In the genomic region with DNA sequence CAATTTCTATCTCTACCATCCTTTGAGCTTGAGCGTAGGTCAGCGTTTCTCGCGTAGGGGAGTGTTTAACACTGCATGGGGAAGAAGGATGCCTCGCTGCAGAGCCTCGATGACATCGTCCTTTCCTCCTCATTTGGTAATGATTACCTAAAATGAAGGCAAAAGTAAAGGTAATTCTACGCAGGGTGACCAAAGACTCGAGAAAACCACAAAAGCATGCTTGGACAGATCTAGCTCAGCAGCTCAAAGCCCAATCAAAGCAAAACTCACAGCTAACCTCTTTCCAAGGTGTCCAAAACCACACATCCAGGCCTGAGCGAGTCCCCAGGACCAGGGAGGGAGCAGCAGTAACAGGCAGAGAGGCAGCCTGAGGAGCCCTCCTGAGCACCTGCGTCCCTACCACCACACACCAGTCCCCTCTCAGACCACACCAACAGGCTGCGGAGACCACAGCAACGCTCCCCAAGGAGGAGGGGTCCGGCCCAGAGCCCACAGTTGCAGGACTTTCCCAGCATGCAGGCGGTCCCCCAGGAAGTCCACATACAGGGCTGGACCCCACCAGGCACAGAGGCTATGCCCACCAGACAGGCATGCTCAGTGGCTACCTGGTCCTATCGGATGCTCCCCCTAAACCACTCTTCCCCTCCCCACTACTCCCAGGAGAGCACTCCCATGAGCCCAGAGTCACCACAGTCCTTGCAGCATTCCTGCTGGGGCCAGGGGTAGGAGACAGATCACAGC, we compare ENCODE assay signal across 11 cellular contexts. TPM values are rescaled to one million over a fixed set of nuclear protein-coding genes. Genes with fewer than 3 reads are reported as not detected.
DNase-seq lines count a peak whose midpoint lies in the region; ATAC-seq, FAIRE-seq and TF ChIP-seq lines count a peak whose summit lies in the region.
"Had no signal": no experiment of that assay in that cellular context is flagged by ENCODE, and none has a peak within 500 bp of the region (broad histone marks: within the 10 kb centered on the region; RNA-seq: fewer than 3 reads in every experiment).

No MANE protein-coding gene starts in this region.

- intact Hi-C loops in aorta (cut with DNase I), result no loop called here

- peaks cover 77% of the 10 kb centered on the region for H3K79me2 ChIP-seq in osteoblast (ENCODE audit: insufficient read depth, low read length)

- H3K4me1 Mint-ChIP-seq in CD8-positive, alpha-beta memory T cell, result peaks cover 41 to 71% (median 45%) of the 10 kb centered on the region in 3 donors

- peak overlapping the region; percentile 54 to 98 (median 93) for H3K4me3 Mint-ChIP-seq in CD8-positive, alpha-beta memory T cell

- H3K27me3 Mint-ChIP-seq in CD8-positive, alpha-beta memory T cell, result peaks cover 0 to 4% of the 10 kb centered on the region in 2 donors

- H3K36me3 Mint-ChIP-seq in CD8-positive, alpha-beta memory T cell, result peaks cover 4 to 68% (median 11%) of the 10 kb centered on the region in 3 donors

- POLR2A ChIA-PET in CD8-positive, alpha-beta memory T cell (lab: Charles Lee), result no interaction called here

- H2AFZ ChIP-seq in osteoblast (ENCODE audit: low read length), result no peak overlapping the region

- peak; percentile 18 for FAIRE-seq in bronchial epithelial cell (lab: Jason Lieb, UNC)

- 92 to 94% methylated on average over 15 to 16 of the region's 16 CpGs for WGBS in aorta, 2 donors

- H3K9me3 ChIP-seq in CD8-positive, alpha-beta memory T cell (ENCODE audit: low read length), result no peaks in the 10 kb centered on the region
- H3K9me3 ChIP-seq in osteoblast (ENCODE audit: low read depth, low read length) (no peaks in the 10 kb centered on the region), aorta (ENCODE audit: control insufficient read depth, low read length) (no peaks in the 10 kb centered on the region)

- peak overlapping the region; percentile 97 for H3K4me2 ChIP-seq in osteoblast (ENCODE audit: insufficient read depth, low read length)

- DNase-seq in CD8-positive, alpha-beta memory T cell, result no peak
- DNase-seq in HK-2 (ENCODE audit: unreplicated experiment), result peak; percentile 21
- peak; percentile 42 for DNase-seq in bronchial epithelial cell (ENCODE audit: low read depth)
- peak; percentile 53 for DNase-seq in osteoblast (ENCODE audit: insufficient read length, low spot score, missing footprints)
- DNase-seq in aorta, result no peak
- DNase-seq in HuH-7.5 (ENCODE audit: low spot score), result no peak
- DNase-seq: activated effector memory CD4-positive, alpha-beta T cell treated with Interleukin-2 at 50 U/mL for 16 hours; EL; NCI-H187 treated with DMSO at 0.1 percent for 48 hours had no signal

- peaks cover 26% of the 10 kb centered on the region for H3K36me3 ChIP-seq in CD8-positive, alpha-beta memory T cell (ENCODE audit: insufficient read depth, low read length)
- peaks cover 26% of the 10 kb centered on the region for H3K36me3 ChIP-seq in bronchial epithelial cell (ENCODE audit: control insufficient read depth, insufficient read depth, low read length)
- H3K36me3 ChIP-seq in osteoblast (ENCODE audit: insufficient read depth, low read length), result peaks cover 39% of the 10 kb centered on the region
- peaks cover 3 to 6% of the 10 kb centered on the region in 2 donors for H3K36me3 ChIP-seq in aorta (ENCODE audit: control insufficient read depth in 1 of 2, insufficient read depth in 2 of 2, low read length in 1 of 2)

- peaks cover 66% of the 10 kb centered on the region for H4K20me1 ChIP-seq in osteoblast (ENCODE audit: insufficient read depth, low read length)

- no peak for TF ChIP-seq CTCF in bronchial epithelial cell (IDR thresholded peaks at IDR 0.05; ENCODE audit: insufficient read depth, low read length, severe bottlenecking)
- TF ChIP-seq CTCF in osteoblast (IDR thresholded peaks at IDR 0.05; ENCODE audit: extremely low read depth, low read depth, low read length), result no peak

- H3K4me3 ChIP-seq in CD8-positive, alpha-beta memory T cell (ENCODE audit: low read length), result no peak overlapping the region
- no peak overlapping the region for H3K4me3 ChIP-seq in bronchial epithelial cell (ENCODE audit: low read depth, low read length)
- H3K4me3 ChIP-seq in osteoblast (ENCODE audit: insufficient read depth, low read length), result no peak overlapping the region
- no peak overlapping the region for H3K4me3 ChIP-seq in aorta (ENCODE audit: low read length in 2 of 2)

- H3K27me3 ChIP-seq in CD8-positive, alpha-beta memory T cell (ENCODE audit: insufficient read depth, low read length, poor library complexity, severe bottlenecking), result no peaks in the 10 kb centered on the region
- H3K27me3 ChIP-seq in bronchial epithelial cell (ENCODE audit: control insufficient read depth, insufficient read depth, low read length) (no peaks in the 10 kb centered on the region), osteoblast (ENCODE audit: insufficient read depth, low read length) (no peaks in the 10 kb centered on the region), aorta (ENCODE audit: control insufficient read depth in 1 of 2, insufficient read depth in 2 of 2, low read length in 1 of 2) (no peaks in the 10 kb centered on the region)

- H3K4me1 ChIP-seq in CD8-positive, alpha-beta memory T cell (ENCODE audit: insufficient read depth, low read length), result peaks cover 43% of the 10 kb centered on the region
- H3K4me1 ChIP-seq in osteoblast (ENCODE audit: insufficient read depth, low read length) (peaks cover 17% of the 10 kb centered on the region), aorta (ENCODE audit: control insufficient read depth in 1 of 2, insufficient read depth in 2 of 2, low read length in 2 of 2) (peaks cover 0 to 3% of the 10 kb centered on the region in 2 donors)

- peak overlapping the region in 7 of 8 donors; percentile 20 to 95 (median 71) for H3K27ac Mint-ChIP-seq in CD8-positive, alpha-beta memory T cell

- ATAC-seq in HG03196 (IDR thresholded peaks at IDR 0.05; ENCODE audit: unreplicated experiment), result no peak
- ATAC-seq in aorta (ENCODE audit: low FRiP score), result no peak
- ATAC-seq in GM18868 (IDR thresholded peaks at IDR 0.05; ENCODE audit: unreplicated experiment), result no peak

- CTCF ChIA-PET in CD8-positive, alpha-beta memory T cell (lab: Charles Lee), result no interaction called here

- H3K9me3 Mint-ChIP-seq in CD8-positive, alpha-beta memory T cell, result no peaks in the 10 kb centered on the region

- H3K27ac ChIP-seq in CD8-positive, alpha-beta memory T cell (ENCODE audit: low read depth, low read length), result no peak overlapping the region
- H3K27ac ChIP-seq in osteoblast (ENCODE audit: low read depth, low read length), result peak overlapping the region; percentile 51
- no peak overlapping the region for H3K27ac ChIP-seq in aorta (ENCODE audit: low read depth in 1 of 2, low read length in 2 of 2)

RNA-seq across cellular contexts. Expression of gene BRD1, which starts 3.3 kb away (rescaled TPM):
- 10 to 100 TPM; 32.9 to 35.1 TPM for total RNA-seq in CD8-positive, alpha-beta memory T cell
- 4.9 TPM for polyA plus RNA-seq in CD8-positive, alpha-beta memory T cell
- total RNA-seq in bronchial epithelial cell, result 18.2 and 28.0 TPM in 2 replicates
- 23.5 and 25.9 TPM in 2 replicates for total RNA-seq in osteoblast
- 10 to 100 TPM; 26.7 to 32.2 TPM for total RNA-seq in aorta
- 10 to 100 TPM in 1 of 2 donors, 1 to 10 TPM in 1; 7.6 to 21.6 TPM for polyA plus RNA-seq in aorta

RNA-seq across cellular contexts. Expression of gene ZBED4, which starts 29.3 kb away (rescaled TPM):
- total RNA-seq in CD8-positive, alpha-beta memory T cell, result 10 to 100 TPM; 24.2 to 24.3 TPM
- polyA plus RNA-seq in CD8-positive, alpha-beta memory T cell, result 11.1 TPM
- total RNA-seq in bronchial epithelial cell (14.0 and 15.7 TPM in 2 replicates), osteoblast (8.0 and 8.3 TPM in 2 replicates), aorta (1 to 10 TPM; 8.6 to 9.7 TPM)
- polyA plus RNA-seq in aorta, result 1 to 10 TPM; 1.3 to 1.9 TPM

Comparison
In these comparisons a context has a peak if more than half of its experiments do, and no peak if none do; other contexts are left out.
1. DNase-seq: peak in HK-2 (single experiment), bronchial epithelial cell (single experiment) and osteoblast (single experiment); none in CD8-positive, alpha-beta memory T cell (0 of 5), aorta (0 of 2) and HuH-7.5 (single experiment).